ENCODE assay signal across 10 cellular contexts in the genomic region with DNA sequence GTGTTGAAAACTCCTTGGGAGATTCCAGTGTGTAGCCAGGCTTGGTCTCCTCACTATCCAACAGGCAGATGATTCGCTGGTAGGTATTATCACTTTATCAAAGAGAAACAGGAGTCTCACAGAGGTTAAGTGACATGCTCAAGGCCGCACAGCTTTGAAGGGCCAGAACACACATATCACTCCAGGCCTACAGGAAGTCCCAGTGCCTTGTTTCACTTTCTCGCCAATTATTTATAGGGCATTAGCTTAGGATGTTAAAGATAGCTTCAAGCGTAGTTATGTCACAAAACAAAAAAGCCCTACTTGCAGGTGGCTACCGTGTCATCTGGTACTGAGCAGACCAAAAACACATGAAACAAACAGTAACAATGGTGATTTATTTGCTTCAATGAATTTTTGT. TPM values are rescaled to one million over a fixed set of nuclear protein-coding genes. Genes with fewer than 3 reads are reported as not detected.
DNase-seq lines count a peak whose midpoint lies in the region; ATAC-seq and TF ChIP-seq lines count a peak whose summit lies in the region.
"Had no signal": no experiment of that assay in that cellular context is flagged by ENCODE, and none has a peak within 500 bp of the region (broad histone marks: within the 10 kb centered on the region; RNA-seq: fewer than 3 reads in every experiment).

No MANE protein-coding gene starts in this region.

- POLR2A ChIA-PET in CD8-positive, alpha-beta T cell (lab: Charles Lee): no interaction called here

- CTCF ChIA-PET in CD8-positive, alpha-beta T cell (lab: Charles Lee): interaction anchor here (0.6 to 1.6 kb wide), 2 partner anchors 14 to 148 kb away, joined by 3 read pairs; no protein-coding TSS in a partner anchor

- no peaks in the 10 kb centered on the region for H3K27me3 Mint-ChIP-seq in CD8-positive, alpha-beta T cell (ENCODE audit: low read depth)
- no peaks in the 10 kb centered on the region for H3K27me3 Mint-ChIP-seq in activated naive CD8-positive, alpha-beta T cell treated with anti-CD3 and anti-CD28 coated beads for 36 hours

- 82 to 86% methylated on average over 5 of the region's 5 CpGs for WGBS in upper lobe of left lung, 2 donors

- peak; percentile 37 for ATAC-seq in CD8-positive, alpha-beta T cell
- ATAC-seq in GM19395 (IDR thresholded peaks at IDR 0.05; ENCODE audit: unreplicated experiment): peak; percentile 74
- peak; percentile 58 for ATAC-seq in HG03045 (IDR thresholded peaks at IDR 0.05; ENCODE audit: unreplicated experiment)
- ATAC-seq in upper lobe of left lung (ENCODE audit: low FRiP score in 2 of 2): no peak
- ATAC-seq: lower lobe of right lung had no signal

- no peaks in the 10 kb centered on the region for H3K27me3 ChIP-seq in CD8-positive, alpha-beta T cell (ENCODE audit: insufficient read depth, low read length)
- no peaks in the 10 kb centered on the region for H3K27me3 ChIP-seq in upper lobe of left lung

- TF ChIP-seq POLR2A in upper lobe of left lung (IDR thresholded peaks at IDR 0.05): no peak

- H3K9me3 ChIP-seq in CD8-positive, alpha-beta T cell (ENCODE audit: low read length): no peaks in the 10 kb centered on the region
- no peaks in the 10 kb centered on the region for H3K9me3 ChIP-seq in upper lobe of left lung
- H3K9me3 ChIP-seq: lower lobe of right lung had no signal

- no peak overlapping the region for H3K4me3 ChIP-seq in CD8-positive, alpha-beta T cell (ENCODE audit: low read depth, low read length)
- H3K4me3 ChIP-seq in upper lobe of left lung: no peak overlapping the region
- H3K4me3 ChIP-seq: lower lobe of right lung had no signal

- intact Hi-C loops in CD8-positive, alpha-beta T cell (cut with DNase I, micrococcal nuclease): loop anchor here (2.0 kb wide), 2 partner anchors 13 kb away; partner anchors contain the start of gene ATP8A1 (in 1 of the 2)

- H3K36me3 Mint-ChIP-seq in CD8-positive, alpha-beta T cell: no peaks in the 10 kb centered on the region
- H3K36me3 Mint-ChIP-seq in activated naive CD8-positive, alpha-beta T cell treated with anti-CD3 and anti-CD28 coated beads for 36 hours: peaks cover 25% of the 10 kb centered on the region

- no peak for DNase-seq in CD8-positive, alpha-beta T cell
- no peak for DNase-seq in activated naive CD8-positive, alpha-beta T cell treated with anti-CD3 and anti-CD28 coated beads for 36 hours
- DNase-seq in upper lobe of left lung: no peak
- DNase-seq in midbrain (lab: John Stamatoyannopoulos, UW): no peak
- no peak for DNase-seq in hepatic stellate cell (ENCODE audit: low spot score)
- no peak for DNase-seq in substantia nigra (lab: John Stamatoyannopoulos, UW)
- DNase-seq: effector CD4-positive, alpha-beta T cell; lower lobe of right lung had no signal

- H3K27ac ChIP-seq in CD8-positive, alpha-beta T cell (ENCODE audit: low read depth, low read length): no peak overlapping the region
- no peak overlapping the region for H3K27ac ChIP-seq in upper lobe of left lung
- no peak overlapping the region for H3K27ac ChIP-seq in substantia nigra (ENCODE audit: low read depth, low read length, poor library complexity, severe bottlenecking)
- H3K27ac ChIP-seq: lower lobe of right lung had no signal

- TF ChIP-seq CTCF in CD8-positive, alpha-beta T cell (IDR thresholded peaks at IDR 0.05): no peak
- no peak for TF ChIP-seq CTCF in upper lobe of left lung (IDR thresholded peaks at IDR 0.05)

- H3K4me3 Mint-ChIP-seq in CD8-positive, alpha-beta T cell: peak overlapping the region; percentile 30
- no peak overlapping the region for H3K4me3 Mint-ChIP-seq in activated naive CD8-positive, alpha-beta T cell treated with anti-CD3 and anti-CD28 coated beads for 36 hours

- no peak for TF ChIP-seq EP300 in upper lobe of left lung (IDR thresholded peaks at IDR 0.05)

- peaks cover 93% of the 10 kb centered on the region for H3K4me1 ChIP-seq in CD8-positive, alpha-beta T cell (ENCODE audit: insufficient read depth, low read length)
- peaks cover 15 to 30% (median 21%) of the 10 kb centered on the region in 4 donors for H3K4me1 ChIP-seq in upper lobe of left lung

- H3K9me3 Mint-ChIP-seq in CD8-positive, alpha-beta T cell: no peaks in the 10 kb centered on the region
- no peaks in the 10 kb centered on the region for H3K9me3 Mint-ChIP-seq in activated naive CD8-positive, alpha-beta T cell treated with anti-CD3 and anti-CD28 coated beads for 36 hours

- no peaks in the 10 kb centered on the region for H3K36me3 ChIP-seq in CD8-positive, alpha-beta T cell (ENCODE audit: insufficient read depth, low read length)
- no peaks in the 10 kb centered on the region for H3K36me3 ChIP-seq in upper lobe of left lung
- H3K36me3 ChIP-seq: lower lobe of right lung had no signal

- peak overlapping the region; percentile 16 for H3K27ac Mint-ChIP-seq in CD8-positive, alpha-beta T cell
- H3K27ac Mint-ChIP-seq in activated naive CD8-positive, alpha-beta T cell treated with anti-CD3 and anti-CD28 coated beads for 36 hours: peak overlapping the region; percentile 56

- peaks cover 94% of the 10 kb centered on the region for H3K4me1 Mint-ChIP-seq in CD8-positive, alpha-beta T cell (ENCODE audit: low read depth)
- H3K4me1 Mint-ChIP-seq in activated naive CD8-positive, alpha-beta T cell treated with anti-CD3 and anti-CD28 coated beads for 36 hours: peaks cover 81% of the 10 kb centered on the region

RNA-seq across cellular contexts. Expression of gene ATP8A1, which starts 13.2 kb away (rescaled TPM):
- total RNA-seq in CD8-positive, alpha-beta T cell: 100 to 1,000 TPM; 130 to 134 TPM
- 10 to 100 TPM; 23.8 to 24.7 TPM for total RNA-seq in activated naive CD8-positive, alpha-beta T cell treated with anti-CD3 and anti-CD28 coated beads for 36 hours
- 100 to 1,000 TPM in 4 of 6 donors, 10 to 100 TPM in 2; 39.5 to 264 (median 144) TPM for total RNA-seq in upper lobe of left lung

Comparison
In these comparisons a context has a peak if more than half of its experiments do, and no peak if none do; other contexts are left out.
1. ATAC-seq: peak in CD8-positive, alpha-beta T cell (single experiment), GM19395 (single experiment) and HG03045 (single experiment); none in upper lobe of left lung (0 of 2).